7 cellular contexts compared by ENCODE assay signal in the genomic region with DNA sequence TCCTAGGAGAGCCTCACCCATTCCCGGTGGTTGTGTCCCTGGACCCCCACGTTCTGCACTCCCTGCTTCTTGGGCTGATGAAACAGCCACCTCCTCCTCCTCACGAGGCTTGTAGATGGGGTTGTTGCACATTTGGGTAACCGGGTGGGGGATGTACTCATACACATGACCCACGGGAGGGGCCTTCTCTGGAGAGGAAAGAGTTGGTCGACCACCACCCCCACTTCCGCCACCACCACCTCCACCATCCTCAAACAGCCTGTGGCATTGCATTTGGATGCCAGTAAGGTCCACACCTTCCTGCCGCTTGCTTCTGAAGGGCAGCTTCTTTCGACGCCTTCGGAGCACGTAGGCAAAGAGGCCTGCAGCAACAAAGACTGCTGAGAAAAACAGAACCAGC. TPM values are rescaled to one million over a fixed set of nuclear protein-coding genes. Genes with fewer than 3 reads are reported as not detected.
"Had no signal": no experiment of that assay in that cellular context is flagged by ENCODE, and none has a peak within 500 bp of the region (broad histone marks: within the 10 kb centered on the region; RNA-seq: fewer than 3 reads in every experiment).

No MANE protein-coding gene starts in this region.

- H3K27ac Mint-ChIP-seq: IgD-negative memory B cell had no signal

- DNase-seq: IMR-90 had no signal

- ATAC-seq: HepG2, K562 had no signal

- H3K4me3 Mint-ChIP-seq: IgD-negative memory B cell had no signal

- H3K9me3 Mint-ChIP-seq: IgD-negative memory B cell had no signal

- H3K4me3 ChIP-seq: K562 had no signal

- H3K27ac ChIP-seq: HL-60 had no signal

- H3K4me1 Mint-ChIP-seq: IgD-negative memory B cell had no signal

RNA-seq across cellular contexts. Expression of a gene that starts 7.7 kb away (rescaled TPM):
- total RNA-seq: HepG2, HT-29, HT1080, IMR-90, K562 had no signal
- polyA plus RNA-seq: HepG2, IgD-negative memory B cell, IMR-90, K562 had no signal
